9 cellular contexts compared by ENCODE assay signal in the genomic region with DNA sequence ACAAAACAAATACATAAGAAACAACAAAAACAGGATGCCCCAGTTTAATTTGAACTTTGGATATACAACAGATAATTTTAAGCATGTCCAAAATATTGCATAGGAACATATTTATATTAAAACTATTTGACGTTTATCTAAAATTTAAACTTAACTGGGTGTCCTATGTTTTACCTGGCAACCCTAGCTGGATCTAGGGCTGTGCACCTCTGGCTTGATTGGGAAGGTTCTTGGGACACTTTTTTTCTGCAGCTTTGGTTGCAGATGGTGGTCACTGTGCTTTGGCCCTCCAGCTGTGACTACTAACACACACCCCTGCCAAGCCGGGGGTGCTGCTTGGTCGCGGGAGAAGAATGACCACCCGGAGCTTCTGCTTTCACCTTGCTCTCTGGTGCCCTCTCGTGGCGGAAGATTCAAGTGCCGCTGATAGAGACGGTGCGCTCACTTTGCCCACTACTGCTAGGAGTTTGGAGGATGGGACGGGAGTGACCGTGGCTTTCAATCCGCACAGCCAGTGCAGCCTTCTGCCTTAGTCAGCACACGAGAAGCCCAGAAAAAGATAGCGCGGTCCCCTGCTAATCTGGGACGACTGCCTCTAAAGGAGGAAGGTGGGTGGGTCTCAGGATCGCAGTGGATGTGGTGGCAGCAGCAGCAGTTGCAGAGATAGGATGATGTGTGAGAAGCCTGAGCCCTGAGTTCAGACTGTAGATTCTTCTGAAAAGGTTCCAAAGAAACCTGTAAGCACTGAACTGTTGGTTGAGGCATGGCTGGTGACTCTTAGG. TPM values are rescaled to one million over a fixed set of nuclear protein-coding genes. Genes with fewer than 3 reads are reported as not detected.
DNase-seq lines count a peak whose midpoint lies in the region; ATAC-seq and TF ChIP-seq lines count a peak whose summit lies in the region.
"Had no signal": no experiment of that assay in that cellular context is flagged by ENCODE, and none has a peak within 500 bp of the region (broad histone marks: within the 10 kb centered on the region; RNA-seq: fewer than 3 reads in every experiment).

No MANE protein-coding gene starts in this region.

- peak; percentile 82 for TF ChIP-seq CTCF in foreskin keratinocyte (conservative IDR thresholded peaks at IDR 0.05)

- no peak overlapping the region for H3K14ac ChIP-seq in neuronal stem cell (ENCODE audit: low read length)

- no peak overlapping the region for H3K4ac ChIP-seq in neuronal stem cell (ENCODE audit: low read length)

- peak overlapping the region in 1 of 2 donors; percentile 15 for H3K4me3 ChIP-seq in neuronal stem cell (ENCODE audit: low read length in 2 of 2)

- no peak overlapping the region for H3K18ac ChIP-seq in neuronal stem cell (ENCODE audit: low read length)

- WGBS in neuronal stem cell (ENCODE audit: extremely low coverage in 2 of 2, insufficient read length in 2 of 2, insufficient replicate concordance in 1 of 2), 2 donors, result no CpG with 5 or more reads among the region's 18 CpGs

- H3K9me3 ChIP-seq in neuronal stem cell (replicated peaks in 1 of 2; ENCODE audit: control insufficient read depth in 2 of 2, insufficient read depth in 1 of 2, low read depth in 1 of 2, low read length in 2 of 2), result no peaks in the 10 kb centered on the region

- no peak overlapping the region for H4K8ac ChIP-seq in neuronal stem cell (ENCODE audit: low read depth, low read length)

- no peak overlapping the region for H2BK12ac ChIP-seq in neuronal stem cell (ENCODE audit: low read length)

- H3K27ac ChIP-seq in foreskin keratinocyte (no peak overlapping the region), neuronal stem cell (replicated peaks; ENCODE audit: low read length) (no peak overlapping the region)

- H2AFZ ChIP-seq in neuronal stem cell (ENCODE audit: low read length), result no peak overlapping the region

- no peak overlapping the region for H3K4me2 ChIP-seq in neuronal stem cell (ENCODE audit: insufficient read depth, low read length, poor library complexity, severe bottlenecking)

- ATAC-seq in foreskin keratinocyte (peak; percentile 79), HG03108 (IDR thresholded peaks at IDR 0.05; ENCODE audit: unreplicated experiment) (no peak)

- peak overlapping the region; percentile 49 for H3K23ac ChIP-seq in neuronal stem cell (ENCODE audit: low read depth, low read length, poor library complexity)

- H3K36me3 ChIP-seq in neuronal stem cell (replicated peaks in 1 of 2; ENCODE audit: control insufficient read depth in 2 of 2, insufficient read depth in 2 of 2, low read length in 2 of 2), result no peaks in the 10 kb centered on the region

- H3K4me1 ChIP-seq in foreskin keratinocyte, result no peaks in the 10 kb centered on the region
- peaks cover 0 to 6% of the 10 kb centered on the region in 2 donors for H3K4me1 ChIP-seq in neuronal stem cell (ENCODE audit: control insufficient read depth in 2 of 2, insufficient read depth in 1 of 2, low read depth in 1 of 2, low read length in 2 of 2)

- no peak overlapping the region for H2BK15ac ChIP-seq in neuronal stem cell (ENCODE audit: low read length)

- no peak overlapping the region for H2AK5ac ChIP-seq in neuronal stem cell (ENCODE audit: low read depth, low read length)

- DNase-seq in DMS53 (lab: John Stamatoyannopoulos, UW) (peak; percentile 62), HuH-7.5 (ENCODE audit: low spot score) (peak; percentile 64), RPMI8226 (peak; percentile 68), foreskin keratinocyte (peak in 1 of 2 donors; percentile 40), neuronal stem cell (ENCODE audit: low spot score) (peak; percentile 78), stromal cell of bone marrow (ENCODE audit: low read depth) (peak; percentile 43)
- DNase-seq in activated effector memory CD4-positive, alpha-beta T cell treated with Interleukin-2 at 50 U/mL for 16 hours, result peak; percentile 52

- H3K27me3 ChIP-seq in foreskin keratinocyte, result peaks cover 8% of the 10 kb centered on the region
- H3K27me3 ChIP-seq in neuronal stem cell (ENCODE audit: control insufficient read depth in 3 of 3, insufficient read depth in 3 of 3, low read depth in 1 of 3, low read length in 3 of 3), result peaks cover 0 to 21% (median 0%) of the 10 kb centered on the region in 3 experiments

- H2BK5ac ChIP-seq in neuronal stem cell (ENCODE audit: low read length), result no peak overlapping the region

- H3K79me1 ChIP-seq in neuronal stem cell (ENCODE audit: low read depth, low read length), result no peaks in the 10 kb centered on the region

- peak overlapping the region; percentile 30 for H2BK120ac ChIP-seq in neuronal stem cell (ENCODE audit: low read depth, low read length)

- no peak overlapping the region for H3K9ac ChIP-seq in neuronal stem cell (ENCODE audit: low read depth, low read length, poor library complexity)

- no peak overlapping the region for H4K91ac ChIP-seq in neuronal stem cell (ENCODE audit: low read depth, low read length, poor library complexity)

RNA-seq across cellular contexts. Expression of a gene that starts 6.7 kb away (rescaled TPM):
- not detected in 2 replicates for total RNA-seq in foreskin keratinocyte
- not detected in 2 replicates for polyA plus RNA-seq in foreskin keratinocyte
- not detected for polyA plus RNA-seq in neuronal stem cell (2013, experiment 1 of 2)
- polyA plus RNA-seq in neuronal stem cell (2013, experiment 2 of 2), result not detected
- polyA plus RNA-seq: esophagus had no signal
